Comparison of ENCODE assay signal across 11 cellular contexts in the genomic region with DNA sequence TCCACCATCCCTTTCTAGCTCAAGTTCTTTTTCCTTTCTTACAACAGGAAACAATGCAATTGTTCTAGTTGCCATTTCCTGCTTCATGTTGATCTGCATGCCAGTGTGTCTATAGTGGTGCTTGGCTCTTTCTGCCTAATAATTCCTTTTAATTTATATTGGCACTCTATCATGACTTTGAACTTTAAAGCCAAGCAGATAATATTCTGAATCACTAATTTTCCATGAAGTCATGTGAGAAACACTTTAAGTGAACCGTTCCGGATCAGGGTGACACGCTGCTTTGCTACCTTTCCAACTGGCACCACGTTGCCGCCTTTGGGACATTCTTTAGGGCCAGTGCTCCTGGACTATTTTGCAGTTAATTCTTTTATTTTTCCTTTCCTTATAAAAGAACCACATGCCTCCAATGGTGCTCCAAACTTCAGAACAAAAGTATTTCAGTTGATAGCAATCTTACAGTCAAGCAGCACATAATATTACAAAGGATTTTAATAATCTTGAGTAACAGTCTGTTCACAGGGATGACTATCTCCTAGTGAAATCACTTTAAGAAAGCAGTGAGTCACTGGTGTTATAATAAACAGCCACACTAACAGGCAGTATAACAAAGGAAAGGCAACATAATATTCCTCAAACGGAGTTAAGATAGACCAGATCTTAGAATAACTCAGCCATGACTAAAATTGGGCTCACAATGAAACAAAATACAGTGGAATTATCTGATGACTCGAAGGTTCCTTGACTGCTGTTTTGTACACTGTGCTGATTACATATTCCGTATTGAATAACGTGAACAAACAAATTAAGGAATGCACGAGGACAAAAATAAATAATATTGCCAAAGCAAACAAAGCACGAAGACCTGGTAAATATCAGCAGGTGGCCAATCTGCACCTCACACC. TPM values are rescaled to one million over a fixed set of nuclear protein-coding genes. Genes with fewer than 3 reads are reported as not detected.
DNase-seq lines count a peak whose midpoint lies in the region; ATAC-seq, FAIRE-seq and TF ChIP-seq lines count a peak whose summit lies in the region.
"Had no signal": no experiment of that assay in that cellular context is flagged by ENCODE, and none has a peak within 500 bp of the region (broad histone marks: within the 10 kb centered on the region; RNA-seq: fewer than 3 reads in every experiment).

No MANE protein-coding gene starts in this region.

- peak in 7 of 8 donors; percentile 62 to 82 (median 73) for ATAC-seq in heart right ventricle
- no peak for ATAC-seq in Right ventricle myocardium inferior
- peak; percentile 72 for ATAC-seq in activated T-helper 17 cell treated with anti-CD3 and anti-CD28 coated beads, Interleukin-2, amount 50 U/mL, for 72 hours (replicated peaks)
- no peak for ATAC-seq in HG03280 (IDR thresholded peaks at IDR 0.05; ENCODE audit: unreplicated experiment)
- no peak for ATAC-seq in GM18867 (IDR thresholded peaks at IDR 0.05; ENCODE audit: unreplicated experiment)
- ATAC-seq in HG02763 (IDR thresholded peaks at IDR 0.05; ENCODE audit: unreplicated experiment): no peak

- H4K20me1 ChIP-seq in hepatocyte (ENCODE audit: insufficient read depth, poor library complexity, severe bottlenecking): no peaks in the 10 kb centered on the region

- FAIRE-seq in urothelium cell line (lab: Jason Lieb, UNC): no peak
- FAIRE-seq: islet of Langerhans had no signal

- peak overlapping the region; percentile 15 for H3K27ac Mint-ChIP-seq in activated T-helper 17 cell treated with anti-CD3 and anti-CD28 coated beads, Interleukin-2, amount 50 U/mL, for 72 hours
- H3K27ac Mint-ChIP-seq: activated CD4-positive, alpha-beta T cell treated with anti-CD3 and anti-CD28 coated beads, Interleukin-2, amount 10 ng/mL, durations not matched to agents 7 days and 5 days had no signal

- H3K4me1 Mint-ChIP-seq in activated T-helper 17 cell treated with anti-CD3 and anti-CD28 coated beads, Interleukin-2, amount 50 U/mL, for 72 hours: peaks cover 30% of the 10 kb centered on the region

- no peak overlapping the region for H3K4me2 ChIP-seq in hepatocyte

- H3K4me1 ChIP-seq in heart right ventricle (peaks cover 0 to 48% (median 9%) of the 10 kb centered on the region in 9 donors), hepatocyte (ENCODE audit: insufficient read depth) (peaks cover 20% of the 10 kb centered on the region)

- no peak overlapping the region for H3K4me3 Mint-ChIP-seq in activated T-helper 17 cell treated with anti-CD3 and anti-CD28 coated beads, Interleukin-2, amount 50 U/mL, for 72 hours
- H3K4me3 Mint-ChIP-seq: activated CD4-positive, alpha-beta T cell treated with anti-CD3 and anti-CD28 coated beads, Interleukin-2, amount 10 ng/mL, durations not matched to agents 7 days and 5 days had no signal

- H3K79me2 ChIP-seq in hepatocyte: peaks cover 2% of the 10 kb centered on the region

- H2AFZ ChIP-seq in hepatocyte: no peak overlapping the region

- 59 to 61% methylated on average over 11 of the region's 11 CpGs for WGBS in heart right ventricle, 2 donors
- WGBS in hepatocyte (ENCODE audit: low lambda C conversion rate, missing lambda C conversion rate): 78% methylated on average over 11 of the region's 11 CpGs

- intact Hi-C loops in heart right ventricle (cut with DNase I): no loop called here
- intact Hi-C loops in Right ventricle myocardium inferior (cut with DNase I): no loop called here

- no peaks in the 10 kb centered on the region for H3K9me2 ChIP-seq in hepatocyte (replicated peaks; ENCODE audit: insufficient read depth)

- H3K36me3 Mint-ChIP-seq in activated T-helper 17 cell treated with anti-CD3 and anti-CD28 coated beads, Interleukin-2, amount 50 U/mL, for 72 hours (ENCODE audit: low read depth): peaks cover 86% of the 10 kb centered on the region

- H3K27ac ChIP-seq in heart right ventricle (peak overlapping the region in 4 of 10 donors; percentile 2 to 52 (median 25)), hepatocyte (peak overlapping the region; percentile 11)

- DNase-seq in heart right ventricle (no peak), Right ventricle myocardium inferior (ENCODE audit: missing footprints) (no peak), hepatocyte (ENCODE audit: low spot score) (peak; percentile 16), urothelium cell line (ENCODE audit: low spot score) (peak; percentile 30)
- DNase-seq: activated CD4-positive, alpha-beta T cell treated with anti-CD3 and anti-CD28 coated beads, Interleukin-2, amount 10 ng/mL, durations not matched to agents 7 days and 5 days had no signal

- H3K9me3 Mint-ChIP-seq in activated T-helper 17 cell treated with anti-CD3 and anti-CD28 coated beads, Interleukin-2, amount 50 U/mL, for 72 hours: no peaks in the 10 kb centered on the region
- H3K9me3 Mint-ChIP-seq: activated CD4-positive, alpha-beta T cell treated with anti-CD3 and anti-CD28 coated beads, Interleukin-2, amount 10 ng/mL, durations not matched to agents 7 days and 5 days had no signal

- peaks cover 0 to 30% (median 2%) of the 10 kb centered on the region in 9 donors for H3K36me3 ChIP-seq in heart right ventricle
- H3K36me3 ChIP-seq in hepatocyte (replicated peaks; ENCODE audit: insufficient read depth, low read depth): no peaks in the 10 kb centered on the region

- no peaks in the 10 kb centered on the region for H3K27me3 Mint-ChIP-seq in activated T-helper 17 cell treated with anti-CD3 and anti-CD28 coated beads, Interleukin-2, amount 50 U/mL, for 72 hours
- H3K27me3 Mint-ChIP-seq: activated CD4-positive, alpha-beta T cell treated with anti-CD3 and anti-CD28 coated beads, Interleukin-2, amount 10 ng/mL, durations not matched to agents 7 days and 5 days had no signal

- TF ChIP-seq CTCF in heart right ventricle (IDR thresholded peaks at IDR 0.05) (no peak), hepatocyte (IDR thresholded peaks at IDR 0.05; ENCODE audit: poor library complexity) (no peak)

- H3K27me3 ChIP-seq in heart right ventricle (no peaks in the 10 kb centered on the region), hepatocyte (no peaks in the 10 kb centered on the region)
- H3K27me3 ChIP-seq: tibial nerve had no signal

- H3K9me3 ChIP-seq in heart right ventricle (no peaks in the 10 kb centered on the region), hepatocyte (ENCODE audit: low read depth) (no peaks in the 10 kb centered on the region)
- H3K9me3 ChIP-seq: tibial nerve had no signal

- H3K4me3 ChIP-seq in heart right ventricle: no peak overlapping the region
- no peak overlapping the region for H3K4me3 ChIP-seq in hepatocyte
- H3K4me3 ChIP-seq: tibial nerve had no signal

RNA-seq across cellular contexts. Expression of a gene that starts 19.0 kb away (rescaled TPM):
- total RNA-seq in heart right ventricle (10 to 100 TPM in 5 of 10 donors, 1 to 10 TPM in 5; 6.8 to 14.1 (median 9.7) TPM), Right ventricle myocardium inferior (8.1 TPM), hepatocyte (17.6 and 21.5 TPM in 2 replicates)
- polyA plus RNA-seq in heart right ventricle (1 to 10 TPM; 3.6 to 4.0 TPM), hepatocyte (9.9 and 16.8 TPM in 2 replicates)
- 10 to 100 TPM; 18.7 to 22.7 TPM for total RNA-seq in activated T-helper 17 cell treated with anti-CD3 and anti-CD28 coated beads, Interleukin-2, amount 50 U/mL, for 72 hours

RNA-seq across cellular contexts. Expression of a gene that starts 19.1 kb away (rescaled TPM):
- total RNA-seq in heart right ventricle (10 to 100 TPM in 9 of 10 donors, 1 to 10 TPM in 1; 10.0 to 18.4 (median 13.3) TPM), Right ventricle myocardium inferior (13.3 TPM), hepatocyte (36.5 and 47.8 TPM in 2 replicates)
- polyA plus RNA-seq in heart right ventricle (10 to 100 TPM; 11.9 to 43.8 TPM), hepatocyte (54.9 and 63.4 TPM in 2 replicates)
- 10 to 100 TPM; 31.3 to 73.9 TPM for total RNA-seq in activated T-helper 17 cell treated with anti-CD3 and anti-CD28 coated beads, Interleukin-2, amount 50 U/mL, for 72 hours

Comparison
In these comparisons a context has a peak if more than half of its experiments do, and no peak if none do; other contexts are left out.
1. ATAC-seq: peak in heart right ventricle (7 of 8) and activated T-helper 17 cell treated with anti-CD3 and anti-CD28 coated beads, Interleukin-2, amount 50 U/mL, for 72 hours (single experiment); none in Right ventricle myocardium inferior (single experiment), HG03280 (single experiment), GM18867 (single experiment) and HG02763 (single experiment).
2. DNase-seq: peak in hepatocyte (single experiment) and urothelium cell line (single experiment); none in heart right ventricle (0 of 2) and Right ventricle myocardium inferior (single experiment).